In genomic region chr12:101694297-101694848, GRCh38 we compare ENCODE assay signal across 20 cellular contexts. TPM values are rescaled to one million over a fixed set of nuclear protein-coding genes. Genes with fewer than 3 reads are reported as not detected.
DNase-seq lines count a peak whose midpoint lies in the region; ATAC-seq and TF ChIP-seq lines count a peak whose summit lies in the region.
"Had no signal": no experiment of that assay in that cellular context is flagged by ENCODE, and none has a peak within 500 bp of the region (broad histone marks: within the 10 kb centered on the region; RNA-seq: fewer than 3 reads in every experiment).

No MANE protein-coding gene starts in this region.

- H3K4me1 ChIP-seq in GM23338 (ENCODE audit: insufficient read depth) (peaks cover 15% of the 10 kb centered on the region; the same call in 1 of the 2 replicates), psoas muscle (peaks cover 16% of the 10 kb centered on the region)
- H3K4me1 ChIP-seq: BE2C had no signal

- no peak overlapping the region for H3K27ac ChIP-seq in GM23338 (ENCODE audit: low read depth)
- peak overlapping the region; percentile 37 for H3K27ac ChIP-seq in psoas muscle
- H3K27ac ChIP-seq: HL-60, KMS-11 had no signal

- 88 to 95% (median 94%) methylated on average over 2 of the region's 2 CpGs for WGBS in psoas muscle, 3 donors

- TF ChIP-seq CTCF in GM23338 (conservative IDR thresholded peaks at IDR 0.05; ENCODE audit: low read depth in 2 of 2) (no peak), psoas muscle (IDR thresholded peaks at IDR 0.05) (no peak)

- H3F3A ChIP-seq in GM23338 (replicated peaks; ENCODE audit: low read depth), result 0 out of 2 replicates have a peak, but pooled peaks cover 4% of the 10 kb centered on the region

- peaks cover 11% of the 10 kb centered on the region; the same call in 1 of the 2 replicates for H3K79me2 ChIP-seq in GM23338 (replicated peaks; ENCODE audit: insufficient read depth)

- no peak for ATAC-seq in GM23338
- no peak for ATAC-seq in psoas muscle
- ATAC-seq in GM18519 (IDR thresholded peaks at IDR 0.05; ENCODE audit: low FRiP score, unreplicated experiment), result no peak
- ATAC-seq: HCT116 had no signal

- H3K27ac Mint-ChIP-seq in GM23338, result no peak overlapping the region
- H3K27ac Mint-ChIP-seq: CD4-positive, CD25-positive, alpha-beta regulatory T cell had no signal

- no peaks in the 10 kb centered on the region for H3K9me2 ChIP-seq in GM23338 (ENCODE audit: insufficient read depth)

- H3K4me3 ChIP-seq in GM23338, result no peak overlapping the region
- no peak overlapping the region for H3K4me3 ChIP-seq in psoas muscle

- H3K27me3 ChIP-seq in GM23338 (ENCODE audit: insufficient read depth) (peaks cover 29% of the 10 kb centered on the region), psoas muscle (ENCODE audit: insufficient read depth in 3 of 3, low read length in 2 of 3) (no peaks in the 10 kb centered on the region)
- H3K27me3 ChIP-seq: BE2C had no signal

- peaks cover 19% of the 10 kb centered on the region for H3K27me3 Mint-ChIP-seq in GM23338 (ENCODE audit: insufficient read depth, low read depth, poor library complexity)
- H3K27me3 Mint-ChIP-seq: CD8-positive, alpha-beta memory T cell had no signal

- no peaks in the 10 kb centered on the region for H3K36me3 Mint-ChIP-seq in GM23338 (ENCODE audit: low read depth)
- H3K36me3 Mint-ChIP-seq: CD4-positive, CD25-positive, alpha-beta regulatory T cell had no signal

- no peak overlapping the region for H3K4me3 Mint-ChIP-seq in GM23338

- no peaks in the 10 kb centered on the region for H4K20me1 ChIP-seq in GM23338 (replicated peaks; ENCODE audit: insufficient read depth)

- DNase-seq in GM23338 (ENCODE audit: low spot score) (no peak), HCEC 1CT (peak; percentile 36), amniotic epithelial cell (ENCODE audit: low read depth) (peak; percentile 10), psoas muscle (no peak), D341Med (ENCODE audit: low spot score) (no peak), SW 1271 (lab: John Stamatoyannopoulos, UW) (no peak)
- DNase-seq: ACHN; BE2C; C1 segment of cervical spinal cord; CD4-positive, CD25-positive, alpha-beta regulatory T cell; CD8-positive, alpha-beta memory T cell; COR-L47; GF-D8 had no signal

- H3K4me1 Mint-ChIP-seq in GM23338, result peaks cover 14% of the 10 kb centered on the region

- H3K36me3 ChIP-seq in GM23338 (ENCODE audit: insufficient read depth) (no peaks in the 10 kb centered on the region), psoas muscle (ENCODE audit: insufficient read depth in 1 of 2, low read depth in 1 of 2) (no peaks in the 10 kb centered on the region)

- H2AFZ ChIP-seq in GM23338, result 0 out of 2 replicates have a peak overlapping the region, but pooled peaks have one; percentile 5

- intact Hi-C loops in psoas muscle (cut with DNase I), result loop anchor here in 1 of 2 donors (10.0 kb wide), 2 partner anchors 200 to 290 kb away; partner anchors contain the start of gene ARL1

- H3K9me3 Mint-ChIP-seq in GM23338, result no peaks in the 10 kb centered on the region; the same call in 2 of the 3 replicates
- H3K9me3 Mint-ChIP-seq: CD8-positive, alpha-beta memory T cell had no signal

- H3K9me3 ChIP-seq in psoas muscle, result peaks cover 5% of the 10 kb centered on the region
- H3K9me3 ChIP-seq: BE2C had no signal

- H3K4me2 ChIP-seq in GM23338, result no peak overlapping the region
- H3K4me2 ChIP-seq: KMS-11 had no signal

TF ChIP-seq in GM23338, 12 proteins besides CTCF, POLR2A, EP300 and RAD21:
- TF ChIP-seq EZH2 (IDR thresholded peaks at IDR 0.05; ENCODE audit: low read depth, unreplicated experiment) (no peak), ZNF114 (CRISPR knock-in tag; IDR thresholded peaks at IDR 0.05) (no peak), REST (IDR thresholded peaks at IDR 0.05; ENCODE audit: unreplicated experiment) (no peak), STAT1 (IDR thresholded peaks at IDR 0.05; ENCODE audit: unreplicated experiment) (no peak), ETS1 (IDR thresholded peaks at IDR 0.05) (no peak), EZH2phosphoT487 (IDR thresholded peaks at IDR 0.05; ENCODE audit: unreplicated experiment) (no peak), NANOG (IDR thresholded peaks at IDR 0.05; ENCODE audit: borderline replicate concordance) (no peak), CREB1 (CRISPR knock-in tag; IDR thresholded peaks at IDR 0.05; ENCODE audit: low read depth) (no peak)

RNA-seq across cellular contexts. Expression of gene CHPT1, which starts 3.1 kb away (rescaled TPM):
- 23.0 and 42.6 TPM in 2 replicates for total RNA-seq in GM23338 (2014; rRNA removed; shearing (Covaris generic))
- polyA plus RNA-seq in GM23338 (2016; fragmentation: Nextera tagmentation; extraction: Ambion mirVana) (22.2 and 24.1 TPM in 2 replicates), psoas muscle (10 to 100 TPM; 20.7 to 38.9 (median 29.8) TPM)
- total RNA-seq in psoas muscle, result 10 to 100 TPM; 17.9 to 31.3 (median 20.7) TPM

RNA-seq across cellular contexts. Expression of gene SYCP3, which starts 44.9 kb away (rescaled TPM):
- 0.07 TPM in 1 of 2 replicates, not detected in the other for total RNA-seq in GM23338 (2014; rRNA removed; shearing (Covaris generic))
- polyA plus RNA-seq in GM23338 (2016; fragmentation: Nextera tagmentation; extraction: Ambion mirVana) (1.5 TPM in 2 replicates), psoas muscle (under 1 TPM in 2 of 3 donors, not detected in 1; 0.04 to 0.23 TPM)
- total RNA-seq in psoas muscle, result under 1 TPM in 1 of 4 donors, not detected in 3; 0.28 TPM
- total RNA-seq: Daoy, H4, HT1080 had no signal

Comparison
In these comparisons a context has a peak if more than half of its experiments do, and no peak if none do; other contexts are left out.
1. DNase-seq: peak in HCEC 1CT (single experiment) and amniotic epithelial cell (single experiment); none in GM23338 (single experiment), psoas muscle (0 of 2), D341Med (single experiment) and SW 1271 (0 of 2).